Comparison of ENCODE assay signal across 8 cellular contexts in genomic region chr2:27890146-27891062, GRCh38. TPM values are rescaled to one million over a fixed set of nuclear protein-coding genes. Genes with fewer than 3 reads are reported as not detected.
DNase-seq lines count a peak whose midpoint lies in the region; ATAC-seq, FAIRE-seq and TF ChIP-seq lines count a peak whose summit lies in the region.

TSS of gene BABAM2 (plus strand) at chr2:27890729. CDS start at chr2:27894557, 3,828 bp downstream.
TSS of gene RBKS (minus strand) at chr2:27890387. CDS start at chr2:27890345, 42 bp downstream.

- H3K9me3 ChIP-seq in heart right ventricle (no peaks in the 10 kb centered on the region), upper lobe of right lung (no peaks in the 10 kb centered on the region)

- peak; percentile 98 for FAIRE-seq in GM12891 (lab: Jason Lieb, UNC)

- 0 to 1% (median 0%) methylated on average over 73 to 84 of the region's 84 CpGs for WGBS in adipose tissue, 3 donors
- WGBS in heart right ventricle, 2 donors: 0% methylated on average over 80 to 84 of the region's 84 CpGs

- no peaks in the 10 kb centered on the region for H3K27me3 ChIP-seq in heart right ventricle
- H3K27me3 ChIP-seq in upper lobe of right lung: no peaks in the 10 kb centered on the region

- DNase-seq in GM12891 (ENCODE audit: insufficient read length, low spot score): peak; percentile 80
- peak; percentile 92 for DNase-seq in NCI-H1417 treated with DMSO at 0.1 percent for 48 hours (lab: John Stamatoyannopoulos, UW)
- peak; percentile 90 for DNase-seq in SW480 (ENCODE audit: low spot score)
- peak; percentile 89 to 90 for DNase-seq in heart right ventricle
- DNase-seq in posterior vena cava (ENCODE audit: low spot score): peak; percentile 96
- peak; percentile 94 for DNase-seq in upper lobe of right lung

- H3K36me3 ChIP-seq in heart right ventricle (peaks cover 0 to 11% (median 0%) of the 10 kb centered on the region in 9 donors), upper lobe of right lung (no peaks in the 10 kb centered on the region)

- H3K4me1 ChIP-seq in heart right ventricle (peaks cover 0 to 61% (median 34%) of the 10 kb centered on the region in 9 donors), upper lobe of right lung (peaks cover 26% of the 10 kb centered on the region)

- ATAC-seq in HG02840 (IDR thresholded peaks at IDR 0.05; ENCODE audit: low FRiP score, unreplicated experiment) (peak; percentile 76), heart right ventricle (peak; percentile 93 to 98 (median 96)), upper lobe of right lung (peak; percentile 99)

- intact Hi-C loops in heart right ventricle (cut with DNase I): loop anchor here in 7 of 10 donors (1.0 to 10.0 kb wide), 11 partner anchors 32 to 507 kb away; partner anchors contain the start of gene FOSL2 (in 3 of the 7)
- intact Hi-C loops in posterior vena cava (cut with DNase I): loop anchor here in 1 of 2 donors (10.0 kb wide), 1 partner anchor 504 kb away; the partner anchor contains the start of gene FOSL2
- intact Hi-C loops in upper lobe of right lung (cut with DNase I): no loop called here

- H3K27ac ChIP-seq in adipose tissue (ENCODE audit: low read depth, low read length): peak within 1 kb of the TSS; percentile 55
- H3K27ac ChIP-seq in heart right ventricle: peak within 1 kb of the TSS; percentile 80 to 99 (median 98)
- H3K27ac ChIP-seq in upper lobe of right lung: peak within 1 kb of the TSS; percentile 96

- TF ChIP-seq POLR2A in GM12891 (IDR thresholded peaks at IDR 0.05; ENCODE audit: low read depth, low read length): peak; percentile 69

- peak within 1 kb of the TSS; percentile 55 to 84 (median 80) for H3K4me3 ChIP-seq in heart right ventricle
- peak within 1 kb of the TSS; percentile 79 for H3K4me3 ChIP-seq in upper lobe of right lung

- no peak for TF ChIP-seq CTCF in heart right ventricle (IDR thresholded peaks at IDR 0.05)
- no peak for TF ChIP-seq CTCF in upper lobe of right lung (IDR thresholded peaks at IDR 0.05)

TF ChIP-seq in GM12891, 5 proteins besides CTCF, POLR2A, EP300 and RAD21:
- TF ChIP-seq SPI1 (IDR thresholded peaks at IDR 0.05; ENCODE audit: low read depth, low read length): peak; percentile 39
- 0 out of 2 replicates have a peak, but pooled peaks have one; percentile 32 for TF ChIP-seq TAF1 (IDR thresholded peaks at IDR 0.05; ENCODE audit: low read depth, low read length)
- TF ChIP-seq POU2F2 (IDR thresholded peaks at IDR 0.05; ENCODE audit: low read depth, low read length): no peak; the same call in none of the 2 replicates
- peak; percentile 84 for TF ChIP-seq POLR2AphosphoS5 (IDR thresholded peaks at IDR 0.05; ENCODE audit: low read depth, low read length)

RNA-seq across cellular contexts. Expression of gene BABAM2, which starts in this region (rescaled TPM):
- 26.5 TPM for polyA plus RNA-seq in GM12891 (2012; ENCODE audit: low read depth, missing spikeins)
- polyA plus RNA-seq in adipose tissue (10 to 100 TPM; 11.1 to 23.9 (median 20.6) TPM), heart right ventricle (10 to 100 TPM; 13.3 to 48.9 TPM)
- total RNA-seq in heart right ventricle (10 to 100 TPM; 54.9 to 83.4 (median 69.3) TPM), posterior vena cava (10 to 100 TPM; 39.1 to 43.1 TPM), upper lobe of right lung (36.2 TPM)

RNA-seq across cellular contexts. Expression of gene RBKS, which starts in this region (rescaled TPM):
- polyA plus RNA-seq in GM12891 (2012; ENCODE audit: low read depth, missing spikeins): 0.87 TPM
- polyA plus RNA-seq in adipose tissue: 10 to 100 TPM in 1 of 3 donors, 1 to 10 TPM in 2; 2.8 to 19.8 (median 9.4) TPM
- total RNA-seq in heart right ventricle: 1 to 10 TPM; 3.4 to 9.1 (median 5.5) TPM
- 1 to 10 TPM in 1 of 2 donors, under 1 TPM in 1; 0.88 to 4.6 TPM for polyA plus RNA-seq in heart right ventricle
- 1 to 10 TPM; 1.5 TPM for total RNA-seq in posterior vena cava
- 1.9 TPM for total RNA-seq in upper lobe of right lung

Comparison
In these comparisons a context has a peak if more than half of its experiments do, and no peak if none do; other contexts are left out.
1. Peak in every context shown above with its lines: DNase-seq, ATAC-seq, H3K4me3 ChIP-seq and H3K27ac ChIP-seq.